15 cellular contexts compared by ENCODE assay signal in the genomic region with DNA sequence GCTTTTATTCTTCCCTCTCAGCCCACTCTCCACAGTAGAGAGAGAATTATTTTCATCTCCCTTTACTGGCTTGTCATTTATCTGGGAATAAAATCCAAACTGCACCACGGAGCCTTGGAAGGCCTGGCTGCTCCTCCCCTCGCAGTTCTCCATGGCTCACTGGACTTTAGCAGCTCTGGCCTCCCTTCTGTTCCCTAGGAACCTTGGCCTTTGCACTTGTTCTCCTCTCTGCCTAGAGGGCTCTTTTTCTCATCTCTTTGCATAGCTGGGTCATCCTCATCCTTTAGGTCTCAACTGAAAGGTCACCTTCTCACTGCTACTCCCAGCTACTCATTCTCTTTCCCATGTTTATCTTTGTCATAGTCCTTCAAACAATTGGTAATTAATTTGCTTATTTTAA. TPM values are rescaled to one million over a fixed set of nuclear protein-coding genes. Genes with fewer than 3 reads are reported as not detected.
DNase-seq lines count a peak whose midpoint lies in the region; ATAC-seq and TF ChIP-seq lines count a peak whose summit lies in the region.
"Had no signal": no experiment of that assay in that cellular context is flagged by ENCODE, and none has a peak within 500 bp of the region (broad histone marks: within the 10 kb centered on the region; RNA-seq: fewer than 3 reads in every experiment).

No MANE protein-coding gene starts in this region.

- peaks cover 0 to 3% of the 10 kb centered on the region in 2 donors for H3K9me3 ChIP-seq in lung (ENCODE audit: control insufficient read depth in 2 of 2, insufficient read depth in 1 of 2, low read length in 1 of 2)
- no peaks in the 10 kb centered on the region for H3K9me3 ChIP-seq in neutrophil
- H3K9me3 ChIP-seq: A549, Caco-2, HAP-1 had no signal

- no peak for ATAC-seq in activated naive CD8-positive, alpha-beta T cell treated with anti-CD3 and anti-CD28 coated beads, Interleukin-2, amount 50 U/mL, for 24 hours
- ATAC-seq in lung (ENCODE audit: insufficient read depth, low FRiP score): no peak
- no peak for ATAC-seq in GM21390 (IDR thresholded peaks at IDR 0.05; ENCODE audit: unreplicated experiment)
- ATAC-seq: A549 had no signal

- H3K36me3 Mint-ChIP-seq in activated naive CD8-positive, alpha-beta T cell treated with anti-CD3 and anti-CD28 coated beads, Interleukin-2, amount 50 U/mL, for 24 hours (ENCODE audit: low read depth): peaks cover 33% of the 10 kb centered on the region
- H3K36me3 Mint-ChIP-seq in activated naive CD8-positive, alpha-beta T cell treated with anti-CD3 and anti-CD28 coated beads for 36 hours: peaks cover 43% of the 10 kb centered on the region

- DNase-seq in activated naive CD8-positive, alpha-beta T cell treated with anti-CD3 and anti-CD28 coated beads, Interleukin-2, amount 50 U/mL, for 24 hours: no peak
- no peak for DNase-seq in activated naive CD8-positive, alpha-beta T cell treated with anti-CD3 and anti-CD28 coated beads for 36 hours
- DNase-seq in lung (ENCODE audit: low spot score): peak; percentile 11
- no peak for DNase-seq in NCI-H2029 (lab: John Stamatoyannopoulos, UW)
- no peak for DNase-seq in T-helper 1 cell
- DNase-seq: AML-193; Caco-2; CD4-positive, alpha-beta T cell; GM23248 had no signal

- TF ChIP-seq CTCF in lung (IDR thresholded peaks at IDR 0.05; ENCODE audit: control extremely low read depth, extremely low read depth) (no peak), neutrophil (IDR thresholded peaks at IDR 0.05) (no peak)

- H3K27me3 Mint-ChIP-seq in activated naive CD8-positive, alpha-beta T cell treated with anti-CD3 and anti-CD28 coated beads, Interleukin-2, amount 50 U/mL, for 24 hours: no peaks in the 10 kb centered on the region
- H3K27me3 Mint-ChIP-seq in activated naive CD8-positive, alpha-beta T cell treated with anti-CD3 and anti-CD28 coated beads for 36 hours: no peaks in the 10 kb centered on the region
- H3K27me3 Mint-ChIP-seq: CD4-positive, alpha-beta T cell had no signal

- no peaks in the 10 kb centered on the region for H3K4me1 ChIP-seq in lung (ENCODE audit: control insufficient read depth in 2 of 2, insufficient read depth in 2 of 2, low read length in 2 of 2)
- H3K4me1 ChIP-seq in neutrophil (ENCODE audit: control insufficient read depth in 1 of 2, insufficient read depth in 1 of 2, low read depth in 1 of 2, low read length in 1 of 2): peaks cover 4 to 5% of the 10 kb centered on the region in 2 experiments
- H3K4me1 ChIP-seq: HAP-1 had no signal

- H3K9me3 Mint-ChIP-seq in activated naive CD8-positive, alpha-beta T cell treated with anti-CD3 and anti-CD28 coated beads, Interleukin-2, amount 50 U/mL, for 24 hours: peaks cover 6% of the 10 kb centered on the region
- H3K9me3 Mint-ChIP-seq in activated naive CD8-positive, alpha-beta T cell treated with anti-CD3 and anti-CD28 coated beads for 36 hours: peaks cover 3% of the 10 kb centered on the region
- H3K9me3 Mint-ChIP-seq: CD4-positive, alpha-beta T cell had no signal

- H3K27ac ChIP-seq in lung (ENCODE audit: low read depth in 1 of 2, low read length in 1 of 2) (no peak overlapping the region), neutrophil (peak overlapping the region; percentile 36)
- H3K27ac ChIP-seq: 22Rv1, A549, C4-2B, GM23248 had no signal

- peaks cover 49% of the 10 kb centered on the region for H3K4me1 Mint-ChIP-seq in activated naive CD8-positive, alpha-beta T cell treated with anti-CD3 and anti-CD28 coated beads, Interleukin-2, amount 50 U/mL, for 24 hours
- H3K4me1 Mint-ChIP-seq in activated naive CD8-positive, alpha-beta T cell treated with anti-CD3 and anti-CD28 coated beads for 36 hours: peaks cover 22% of the 10 kb centered on the region

- H3K4me3 Mint-ChIP-seq in activated naive CD8-positive, alpha-beta T cell treated with anti-CD3 and anti-CD28 coated beads, Interleukin-2, amount 50 U/mL, for 24 hours: no peak overlapping the region
- no peak overlapping the region for H3K4me3 Mint-ChIP-seq in activated naive CD8-positive, alpha-beta T cell treated with anti-CD3 and anti-CD28 coated beads for 36 hours
- H3K4me3 Mint-ChIP-seq: CD4-positive, alpha-beta T cell had no signal

- H3K27ac Mint-ChIP-seq in activated naive CD8-positive, alpha-beta T cell treated with anti-CD3 and anti-CD28 coated beads, Interleukin-2, amount 50 U/mL, for 24 hours: peak overlapping the region; percentile 20
- no peak overlapping the region for H3K27ac Mint-ChIP-seq in activated naive CD8-positive, alpha-beta T cell treated with anti-CD3 and anti-CD28 coated beads for 36 hours
- H3K27ac Mint-ChIP-seq: CD4-positive, alpha-beta T cell had no signal

- no peaks in the 10 kb centered on the region for H3K36me3 ChIP-seq in lung (ENCODE audit: control insufficient read depth in 2 of 2, insufficient read depth in 2 of 2, low read length in 2 of 2)
- H3K36me3 ChIP-seq in neutrophil: no peaks in the 10 kb centered on the region
- H3K36me3 ChIP-seq: HAP-1 had no signal

- H3K27me3 ChIP-seq in lung (ENCODE audit: control insufficient read depth, insufficient read depth): no peaks in the 10 kb centered on the region
- H3K27me3 ChIP-seq in neutrophil: no peaks in the 10 kb centered on the region

- H3K4me3 ChIP-seq in lung (no peak overlapping the region), neutrophil (ENCODE audit: low read depth in 1 of 2, low read length in 1 of 2) (no peak overlapping the region)
- H3K4me3 ChIP-seq: A549, GM23248, HAP-1 had no signal

- WGBS in lung, 2 donors: 87 to 90% methylated on average over 2 of the region's 2 CpGs

RNA-seq across cellular contexts. Expression of a gene that starts 31.3 kb away (rescaled TPM):
- total RNA-seq in activated naive CD8-positive, alpha-beta T cell treated with anti-CD3 and anti-CD28 coated beads for 36 hours: 10 to 100 TPM; 28.5 to 31.3 TPM
- 100 to 1,000 TPM in 1 of 2 donors, 10 to 100 TPM in 1; 39.1 to 102 TPM for total RNA-seq in lung
- polyA plus RNA-seq in lung: 10 to 100 TPM; 13.8 to 21.3 TPM
